In genomic region chr2:29023188-29023587, GRCh38 we compare ENCODE assay signal across 27 cellular contexts. TPM values are rescaled to one million over a fixed set of nuclear protein-coding genes. Genes with fewer than 3 reads are reported as not detected.
A peak's percentile ranks its signal among the peaks of the same experiment; 100 is the strongest.
DNase-seq lines count a peak whose midpoint lies in the region; ATAC-seq, FAIRE-seq and TF ChIP-seq lines count a peak whose summit lies in the region.
"Had no signal": no experiment of that assay in that cellular context is flagged by ENCODE, and none has a peak within 500 bp of the region (broad histone marks: within the 10 kb centered on the region; RNA-seq: fewer than 3 reads in every experiment).

No MANE protein-coding gene starts in this region.

- H2BK5ac ChIP-seq in mesendoderm (ENCODE audit: low read length) = no peak overlapping the region

- H3K79me2 ChIP-seq in K562 (ENCODE audit: control insufficient read depth, insufficient read depth, low read length) (no peaks in the 10 kb centered on the region), mesendoderm (ENCODE audit: control insufficient read depth, insufficient read depth, low read length) (no peaks in the 10 kb centered on the region)

- 79% methylated on average over 4 of the region's 4 CpGs for WGBS in A549 (ENCODE audit: missing lambda C conversion rate)
- 5% methylated on average over 4 of the region's 4 CpGs for WGBS in K562 (ENCODE audit: insufficient coverage, low coverage, missing lambda C conversion rate)
- WGBS in mesendoderm (ENCODE audit: extremely low coverage, insufficient coverage, low lambda C conversion rate) = no CpG with 5 or more reads among the region's 4 CpGs

- no peaks in the 10 kb centered on the region for H3K79me1 ChIP-seq in mesendoderm (ENCODE audit: low read length)

- peaks cover 16% of the 10 kb centered on the region; the same call in 1 of the 2 replicates for H4K20me1 ChIP-seq in K562 (replicated peaks; ENCODE audit: control insufficient read depth, insufficient read depth, low read length)
- H4K20me1 ChIP-seq: BLaER1 had no signal

- no peak for TF ChIP-seq EP300 in A549 (IDR thresholded peaks at IDR 0.05)
- no peak for TF ChIP-seq EP300 in K562 (IDR thresholded peaks at IDR 0.05; ENCODE audit: low read length)

- ATAC-seq in A549 (no peak), K562 (no peak), HG03175 (IDR thresholded peaks at IDR 0.05; ENCODE audit: unreplicated experiment) (no peak)
- ATAC-seq: GM12878 had no signal

- no peak overlapping the region for H3K4me3 ChIP-seq in A549
- no peak overlapping the region for H3K4me3 ChIP-seq in K562
- no peak overlapping the region for H3K4me3 ChIP-seq in mesendoderm (ENCODE audit: low read length)
- H3K4me3 ChIP-seq: BLaER1, GM12878 had no signal

- no peaks in the 10 kb centered on the region for H3K9me1 ChIP-seq in K562 (ENCODE audit: control insufficient read depth, insufficient read depth, low read length)

- H3K27ac Mint-ChIP-seq in activated CD4-positive, alpha-beta T cell treated with anti-CD3 and anti-CD28 coated beads, Interleukin-2, amount 10 ng/mL, durations not matched to agents 7 days and 5 days = peak overlapping the region; percentile 20
- H3K27ac Mint-ChIP-seq in endothelial cell (ENCODE audit: unreplicated experiment) = no peak overlapping the region
- H3K27ac Mint-ChIP-seq: IgD-negative memory B cell had no signal

- CTCF ChIA-PET in activated CD4-positive, alpha-beta T cell treated with anti-CD3 and anti-CD28 coated beads, Interleukin-2, amount 10 ng/mL, durations not matched to agents 7 days and 5 days (lab: Charles Lee) = no interaction called here
- CTCF ChIA-PET in A549 (lab: Yijun Ruan, JAX) (no interaction called here), K562 (lab: Yijun Ruan, JAX; ENCODE audit: low intra/inter-chr PET ratio) (no interaction called here)

- H3K4me3 Mint-ChIP-seq in activated CD4-positive, alpha-beta T cell treated with anti-CD3 and anti-CD28 coated beads, Interleukin-2, amount 10 ng/mL, durations not matched to agents 7 days and 5 days = no peak overlapping the region
- H3K4me3 Mint-ChIP-seq in endothelial cell (ENCODE audit: unreplicated experiment) = no peak overlapping the region
- H3K4me3 Mint-ChIP-seq: CD14-positive monocyte; CD8-positive, alpha-beta memory T cell; IgD-negative memory B cell had no signal

- H4K5ac ChIP-seq in mesendoderm (ENCODE audit: low read length) = no peak overlapping the region

- DNase-seq in activated CD4-positive, alpha-beta T cell treated with anti-CD3 and anti-CD28 coated beads, Interleukin-2, amount 10 ng/mL, durations not matched to agents 7 days and 5 days = no peak
- no peak for DNase-seq in activated CD4-positive, alpha-beta T cell treated with anti-CD3 and anti-CD28 coated beads for 4 hours
- DNase-seq in A549 (ENCODE audit: low read depth in 1 of 2, low spot score in 1 of 2) = no peak
- no peak for DNase-seq in K562 (ENCODE audit: extremely low read depth in 1 of 4, low spot score in 3 of 4)
- no peak for DNase-seq in mesendoderm
- no peak for DNase-seq in endothelial cell (ENCODE audit: low spot score)
- DNase-seq in iPS-NIHi11 (ENCODE audit: low spot score) = no peak
- DNase-seq: CD8-positive, alpha-beta memory T cell; COR-L47; DMS 273 treated with DMSO at 0.1 percent for 48 hours; DMS53; DND-41; EL; HCEC 1CT had no signal

- no peak for FAIRE-seq in A549 (lab: Jason Lieb, UNC)
- FAIRE-seq in K562 (lab: Jason Lieb, UNC) = no peak
- FAIRE-seq: GM12878, GM19239 had no signal

- H3K27me3 ChIP-seq in K562 (ENCODE audit: control insufficient read depth in 2 of 2, insufficient read depth in 2 of 2, low read length in 2 of 2) (peaks cover 23 to 81% of the 10 kb centered on the region in 2 experiments), mesendoderm (ENCODE audit: insufficient read depth, low read length, poor library complexity) (no peaks in the 10 kb centered on the region)
- H3K27me3 ChIP-seq: BLaER1 had no signal

- no peak for TF ChIP-seq CTCF in A549 (IDR thresholded peaks at IDR 0.05)
- no peak for TF ChIP-seq CTCF in K562 (IDR thresholded peaks at IDR 0.05 in 2 of 3, conservative IDR thresholded peaks at IDR 0.05 in 1 of 3; ENCODE audit: insufficient read depth in 2 of 3, low read depth in 1 of 3, low read length in 3 of 3)
- no peak for TF ChIP-seq CTCF in endothelial cell (IDR thresholded peaks at IDR 0.05; ENCODE audit: unreplicated experiment)

- H2AFZ ChIP-seq in K562 (ENCODE audit: low read depth, low read length) = no peak overlapping the region

- H3K4me1 ChIP-seq in A549 (no peaks in the 10 kb centered on the region), K562 (replicated peaks in 1 of 2; ENCODE audit: control insufficient read depth in 2 of 2, insufficient read depth in 2 of 2, low read length in 2 of 2) (0 out of 5 replicates have a peak, but pooled peaks cover 0 to 2% of the 10 kb centered on the region in 2 experiments), mesendoderm (ENCODE audit: control insufficient read depth, low read depth, low read length) (no peaks in the 10 kb centered on the region)

- TF ChIP-seq POLR2A in A549 (IDR thresholded peaks at IDR 0.05; ENCODE audit: low read length) (no peak), K562 (conservative IDR thresholded peaks at IDR 0.05) (no peak)

- H3K36me3 ChIP-seq in K562 (ENCODE audit: control insufficient read depth, insufficient read depth, low read length) = no peaks in the 10 kb centered on the region
- H3K36me3 ChIP-seq in mesendoderm (ENCODE audit: control insufficient read depth, insufficient read depth, low read length) = no peaks in the 10 kb centered on the region
- H3K36me3 ChIP-seq: BLaER1 had no signal

- no peak overlapping the region for H2BK120ac ChIP-seq in mesendoderm (ENCODE audit: low read depth, low read length)

- H3K4me2 ChIP-seq in A549 = no peak overlapping the region
- H3K4me2 ChIP-seq in K562 (ENCODE audit: insufficient read depth, low read length) = no peak overlapping the region
- no peak overlapping the region for H3K4me2 ChIP-seq in mesendoderm (ENCODE audit: low read length)
- H3K4me2 ChIP-seq: BLaER1 had no signal

- no peaks in the 10 kb centered on the region for H3K9me3 ChIP-seq in A549
- no peaks in the 10 kb centered on the region for H3K9me3 ChIP-seq in K562 (replicated peaks; ENCODE audit: control insufficient read depth, insufficient read depth, low read depth, low read length)
- H3K9me3 ChIP-seq: BLaER1 had no signal

- no peak overlapping the region for H4K8ac ChIP-seq in mesendoderm (ENCODE audit: low read depth, low read length)

- peaks cover 8% of the 10 kb centered on the region for H3K4me1 Mint-ChIP-seq in activated CD4-positive, alpha-beta T cell treated with anti-CD3 and anti-CD28 coated beads, Interleukin-2, amount 10 ng/mL, durations not matched to agents 7 days and 5 days
- H3K4me1 Mint-ChIP-seq in endothelial cell (ENCODE audit: unreplicated experiment) = no peaks in the 10 kb centered on the region
- H3K4me1 Mint-ChIP-seq: IgD-negative memory B cell had no signal

- intact Hi-C loops in K562 (cut with micrococcal nuclease) = no loop called here

- H2BK15ac ChIP-seq in mesendoderm (replicated peaks; ENCODE audit: low read depth) = no peak overlapping the region

- no peak overlapping the region for H3K9ac ChIP-seq in K562 (ENCODE audit: insufficient read depth in 1 of 2, low read depth in 2 of 2, low read length in 2 of 2)
- no peak overlapping the region for H3K9ac ChIP-seq in mesendoderm (ENCODE audit: low read length)
- H3K9ac ChIP-seq: BLaER1 had no signal

- H3K23ac ChIP-seq in mesendoderm (ENCODE audit: low read length) = no peak overlapping the region

- TF ChIP-seq RAD21 in A549 (conservative IDR thresholded peaks at IDR 0.05 in 1 of 2, IDR thresholded peaks at IDR 0.05 in 1 of 2) (no peak), K562 (CRISPR knock-in tag; conservative IDR thresholded peaks at IDR 0.05 in 1 of 2, IDR thresholded peaks at IDR 0.05 in 1 of 2) (no peak)

- no peak overlapping the region for H2AK5ac ChIP-seq in mesendoderm (ENCODE audit: low read length)

- H3K56ac ChIP-seq in mesendoderm (ENCODE audit: low read length) = peak overlapping the region; percentile 2

- in situ Hi-C loops in K562 (cut with MboI) = no loop called here

- H3K36me3 Mint-ChIP-seq in activated CD4-positive, alpha-beta T cell treated with anti-CD3 and anti-CD28 coated beads, Interleukin-2, amount 10 ng/mL, durations not matched to agents 7 days and 5 days (ENCODE audit: low read depth) = peaks cover 3% of the 10 kb centered on the region
- H3K36me3 Mint-ChIP-seq in endothelial cell (ENCODE audit: low read depth, unreplicated experiment) = no peaks in the 10 kb centered on the region
- H3K36me3 Mint-ChIP-seq: CD14-positive monocyte, IgD-negative memory B cell had no signal

- BruUV-seq in K562 (replicated peaks; lab: Mats Ljungman, UMichigan) = no TSS peak

- POLR2A ChIA-PET in activated CD4-positive, alpha-beta T cell treated with anti-CD3 and anti-CD28 coated beads, Interleukin-2, amount 10 ng/mL, durations not matched to agents 7 days and 5 days (lab: Charles Lee) = no interaction called here
- POLR2A ChIA-PET in A549 (lab: Yijun Ruan, JAX) = no interaction called here
- POLR2A ChIA-PET in K562 (lab: Yijun Ruan, JAX) = no interaction called here

- H3K18ac ChIP-seq in mesendoderm (ENCODE audit: low read length) = no peak overlapping the region

- H3K4ac ChIP-seq in mesendoderm (ENCODE audit: low read depth, low read length) = no peak overlapping the region

- H3K27me3 Mint-ChIP-seq in activated CD4-positive, alpha-beta T cell treated with anti-CD3 and anti-CD28 coated beads, Interleukin-2, amount 10 ng/mL, durations not matched to agents 7 days and 5 days = no peaks in the 10 kb centered on the region
- peaks cover 4% of the 10 kb centered on the region for H3K27me3 Mint-ChIP-seq in endothelial cell (ENCODE audit: unreplicated experiment)
- H3K27me3 Mint-ChIP-seq: CD8-positive, alpha-beta memory T cell had no signal

- H3K27ac ChIP-seq in A549 (no peak overlapping the region), K562 (ENCODE audit: extremely low read depth, low read depth, low read length) (no peak overlapping the region), mesendoderm (ENCODE audit: low read depth, low read length) (no peak overlapping the region)
- H3K27ac ChIP-seq: 22Rv1, BLaER1, HL-60 had no signal

- H3K9me3 Mint-ChIP-seq in activated CD4-positive, alpha-beta T cell treated with anti-CD3 and anti-CD28 coated beads, Interleukin-2, amount 10 ng/mL, durations not matched to agents 7 days and 5 days = no peaks in the 10 kb centered on the region
- no peaks in the 10 kb centered on the region for H3K9me3 Mint-ChIP-seq in endothelial cell (ENCODE audit: unreplicated experiment)
- H3K9me3 Mint-ChIP-seq: CD8-positive, alpha-beta memory T cell; IgD-negative memory B cell had no signal

RNA-seq across cellular contexts. Expression of gene TOGARAM2, which starts 42.1 kb away (rescaled TPM):
- total RNA-seq in activated CD4-positive, alpha-beta T cell treated with anti-CD3 and anti-CD28 coated beads, Interleukin-2, amount 10 ng/mL, durations not matched to agents 7 days and 5 days = 1 to 10 TPM; 3.7 to 5.0 TPM
- polyA plus RNA-seq in A549 (2011; rRNA removed) (0.05 and 0.14 TPM in 2 replicates), A549 (2017; fragmentation: RNase III; extraction: RNeasy Plus Mini Kit Qiagen cat#74134 plus additional on column Dnase treatment) (0.25 to 0.35 TPM (median 0.30 TPM) in 3 replicates), K562 (2011; rRNA removed) (not detected in 2 replicates), K562 (2014; fragmentation: Illumina TruSeq; extraction: Trizol) (not detected in 2 replicates), K562 (2014; fragmentation: Nextera tagmentation; extraction: Ambion mirVana) (not detected), K562 (2014; rRNA removed) (not detected in 2 replicates)
- polyA plus RNA-seq in A549 (2012; cell fraction: cytosol; rRNA removed) = 0.38 and 0.41 TPM in 2 replicates
- polyA plus RNA-seq in A549 (2012; cell fraction: nucleus; rRNA removed) = 0.92 and 0.96 TPM in 2 replicates
- polyA minus RNA-seq in A549 (2011; rRNA and poly(A)+ RNA removed) = 0.10 and 0.33 TPM in 2 replicates
- not detected in 2 replicates for total RNA-seq in K562 (2011; cell fraction: chromatin; rRNA removed; ENCODE audit: low replicate concordance)
- total RNA-seq in K562 (2011; cell fraction: nucleolus; rRNA removed) = not detected in 2 replicates
- total RNA-seq in K562 (2011; cell fraction: nucleoplasm; rRNA removed) = 0.08 TPM in 1 of 2 replicates, not detected in the other
- total RNA-seq in K562 (2014; rRNA removed) (not detected in 2 replicates), K562 (2014; rRNA removed; fragmentation: Illumina TruSeq; extraction: Trizol) (not detected in 2 replicates), K562 (2015; rRNA removed; fragmentation: Illumina TruSeq; extraction: Trizol) (not detected in 2 replicates), K562 (2021) (not detected in 2 replicates), endothelial cell (ENCODE audit: unreplicated experiment) (0.23 TPM)
- under 0.01 TPM in 1 of 2 replicates, not detected in the other for polyA plus RNA-seq in K562 (2011; cell fraction: cytosol; rRNA removed)
- 0.01 TPM in 1 of 2 replicates, not detected in the other for polyA plus RNA-seq in K562 (2011; cell fraction: nucleus; rRNA removed)
- not detected in 2 replicates for polyA plus RNA-seq in K562 (2012)
- polyA minus RNA-seq in K562 (2011; rRNA and poly(A)+ RNA removed) = not detected in 2 replicates
- polyA minus RNA-seq in K562 (2011; cell fraction: cytosol; rRNA and poly(A)+ RNA removed) = not detected in 2 replicates
- not detected in 2 replicates for polyA minus RNA-seq in K562 (2011; cell fraction: nucleus; rRNA and poly(A)+ RNA removed)
- polyA plus RNA-seq in mesendoderm (2013, experiment 1 of 2) = 0.17 TPM
- polyA plus RNA-seq in mesendoderm (2013, experiment 2 of 2) = 0.24 TPM

RNA-seq across cellular contexts. Expression of gene PCARE, which starts 51.1 kb away (rescaled TPM):
- total RNA-seq in activated CD4-positive, alpha-beta T cell treated with anti-CD3 and anti-CD28 coated beads, Interleukin-2, amount 10 ng/mL, durations not matched to agents 7 days and 5 days = not detected
- polyA plus RNA-seq in A549 (2011; rRNA removed) (not detected in 2 replicates), A549 (2017; fragmentation: RNase III; extraction: RNeasy Plus Mini Kit Qiagen cat#74134 plus additional on column Dnase treatment) (not detected in 3 replicates), K562 (2011; rRNA removed) (not detected in 2 replicates), K562 (2014; fragmentation: Illumina TruSeq; extraction: Trizol) (not detected in 2 replicates), K562 (2014; fragmentation: Nextera tagmentation; extraction: Ambion mirVana) (not detected), K562 (2014; rRNA removed) (not detected in 2 replicates)
- polyA plus RNA-seq in A549 (2012; cell fraction: cytosol; rRNA removed) = not detected in 2 replicates
- not detected in 2 replicates for polyA plus RNA-seq in A549 (2012; cell fraction: nucleus; rRNA removed)
- not detected in 2 replicates for polyA minus RNA-seq in A549 (2011; rRNA and poly(A)+ RNA removed)
- total RNA-seq in K562 (2011; cell fraction: chromatin; rRNA removed; ENCODE audit: low replicate concordance) = not detected in 2 replicates
- total RNA-seq in K562 (2011; cell fraction: nucleolus; rRNA removed) = not detected in 2 replicates
- not detected in 2 replicates for total RNA-seq in K562 (2011; cell fraction: nucleoplasm; rRNA removed)
- total RNA-seq in K562 (2014; rRNA removed) (not detected in 2 replicates), K562 (2014; rRNA removed; fragmentation: Illumina TruSeq; extraction: Trizol) (not detected in 2 replicates), K562 (2015; rRNA removed; fragmentation: Illumina TruSeq; extraction: Trizol) (not detected in 2 replicates), K562 (2021) (not detected in 2 replicates), endothelial cell (ENCODE audit: unreplicated experiment) (not detected)
- polyA plus RNA-seq in K562 (2011; cell fraction: cytosol; rRNA removed) = not detected in 2 replicates
- polyA plus RNA-seq in K562 (2011; cell fraction: nucleus; rRNA removed) = not detected in 2 replicates
- not detected in 2 replicates for polyA plus RNA-seq in K562 (2012)
- polyA minus RNA-seq in K562 (2011; rRNA and poly(A)+ RNA removed) = not detected in 2 replicates
- not detected in 2 replicates for polyA minus RNA-seq in K562 (2011; cell fraction: cytosol; rRNA and poly(A)+ RNA removed)
- polyA minus RNA-seq in K562 (2011; cell fraction: nucleus; rRNA and poly(A)+ RNA removed) = not detected in 2 replicates
- polyA plus RNA-seq in mesendoderm (2013, experiment 1 of 2) = not detected
- polyA plus RNA-seq in mesendoderm (2013, experiment 2 of 2) = not detected
- total RNA-seq: A673; CD8-positive, alpha-beta memory T cell; G401; H4; HT1080 had no signal
- polyA plus RNA-seq: AG04450; CD14-positive monocyte; CD8-positive, alpha-beta memory T cell; IgD-negative memory B cell had no signal
